7 cellular contexts compared by ENCODE assay signal in genomic region chrY:15976771-15977170, GRCh38.
"Had no signal": no experiment of that assay in that cellular context is flagged by ENCODE, and none has a peak within 500 bp of the region (broad histone marks: within the 10 kb centered on the region; RNA-seq: fewer than 3 reads in every experiment).

No MANE protein-coding gene starts in this region.

- DNase-seq: IMR-90, KBM-7, KG1 had no signal

- ATAC-seq: HepG2, K562 had no signal

- H3K4me3 ChIP-seq: K562 had no signal

- FAIRE-seq: HepG2, HTR-8/SVneo, K562 had no signal

- H3K27ac ChIP-seq: HL-60 had no signal
